8 cellular contexts compared by ENCODE assay signal in the genomic region with DNA sequence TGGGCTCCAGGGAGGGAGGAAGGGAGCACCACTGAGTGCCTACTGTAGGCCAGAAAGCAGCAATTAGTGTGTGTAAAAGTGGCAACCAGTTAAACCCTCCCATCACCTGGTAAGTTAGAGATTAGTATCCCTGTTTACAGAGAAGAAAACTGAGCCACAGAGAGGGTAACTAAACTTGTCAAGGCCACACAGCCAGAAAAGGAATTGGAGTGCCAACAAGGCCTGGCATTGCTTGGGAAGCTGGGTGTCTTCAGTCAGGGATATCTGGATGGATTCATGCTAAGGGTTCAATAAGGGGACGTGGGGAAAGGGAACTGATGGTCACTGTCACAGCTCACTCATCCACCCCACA. TPM values are rescaled to one million over a fixed set of nuclear protein-coding genes. Genes with fewer than 3 reads are reported as not detected.
DNase-seq lines count a peak whose midpoint lies in the region; ATAC-seq and TF ChIP-seq lines count a peak whose summit lies in the region.

No MANE protein-coding gene starts in this region.

- DNase-seq in AG10803 (ENCODE audit: low read depth) (no peak), MCF 10A (ENCODE audit: unreplicated experiment) (no peak), DMS53 treated with DMSO at 0.1 percent for 48 hours (lab: John Stamatoyannopoulos, UW; ENCODE audit: unreplicated experiment) (no peak), COR-L47 (lab: John Stamatoyannopoulos, UW) (no peak)
- DNase-seq in naive thymus-derived CD4-positive, alpha-beta T cell = no peak

- no peaks in the 10 kb centered on the region for H3K9me3 ChIP-seq in naive thymus-derived CD4-positive, alpha-beta T cell (ENCODE audit: control insufficient read depth in 2 of 3, low read length in 3 of 3)

- CTCF ChIA-PET in MCF 10A (lab: Yijun Ruan, JAX) = interaction anchor here (0.5 to 5.1 kb wide), 14 partner anchors 12 to 224 kb away, joined by 3 to 56 read pairs (median 8); no protein-coding TSS in a partner anchor
- CTCF ChIA-PET in naive thymus-derived CD4-positive, alpha-beta T cell (lab: Charles Lee) = interaction anchor here (1.5 to 6.4 kb wide), 4 partner anchors 10 to 124 kb away, joined by 4 to 70 read pairs (median 20); partner anchors contain the start of gene ADGRB2

- H3K27me3 Mint-ChIP-seq in IgD-negative memory B cell (peaks cover 2% of the 10 kb centered on the region), MCF 10A (ENCODE audit: insufficient read depth, unreplicated experiment) (no peaks in the 10 kb centered on the region)
- peaks cover 0 to 5% (median 0%) of the 10 kb centered on the region in 5 donors for H3K27me3 Mint-ChIP-seq in naive thymus-derived CD4-positive, alpha-beta T cell

- peak overlapping the region; percentile 92 to 99 (median 96) for H3K4me3 Mint-ChIP-seq in IgD-negative memory B cell
- peak overlapping the region; percentile 76 for H3K4me3 Mint-ChIP-seq in MCF 10A (ENCODE audit: unreplicated experiment)
- peak overlapping the region; percentile 81 to 93 (median 92) for H3K4me3 Mint-ChIP-seq in naive thymus-derived CD4-positive, alpha-beta T cell

- H3K9me3 Mint-ChIP-seq in IgD-negative memory B cell (no peaks in the 10 kb centered on the region), MCF 10A (ENCODE audit: unreplicated experiment) (no peaks in the 10 kb centered on the region)
- no peaks in the 10 kb centered on the region for H3K9me3 Mint-ChIP-seq in naive thymus-derived CD4-positive, alpha-beta T cell

- H3K27ac Mint-ChIP-seq in IgD-negative memory B cell (peak overlapping the region; percentile 98), MCF 10A (ENCODE audit: low read depth, unreplicated experiment) (peak overlapping the region; percentile 95)
- peak overlapping the region; percentile 86 to 94 (median 93) for H3K27ac Mint-ChIP-seq in naive thymus-derived CD4-positive, alpha-beta T cell

- no peak for ATAC-seq in naive thymus-derived CD4-positive, alpha-beta T cell
- ATAC-seq in HG03108 (IDR thresholded peaks at IDR 0.05; ENCODE audit: unreplicated experiment) = no peak
- no peak for ATAC-seq in HG03457 (IDR thresholded peaks at IDR 0.05; ENCODE audit: unreplicated experiment)

- peaks cover 3 to 5% of the 10 kb centered on the region in 2 donors for H3K4me1 ChIP-seq in naive thymus-derived CD4-positive, alpha-beta T cell (ENCODE audit: control insufficient read depth in 2 of 2, insufficient read depth in 2 of 2, low read length in 2 of 2)

- no peaks in the 10 kb centered on the region for H3K27me3 ChIP-seq in naive thymus-derived CD4-positive, alpha-beta T cell (ENCODE audit: control insufficient read depth in 2 of 2, insufficient read depth in 2 of 2, low read length in 2 of 2)

- TF ChIP-seq CTCF in AG10803 (conservative IDR thresholded peaks at IDR 0.05; ENCODE audit: low read length) (no peak), MCF 10A (IDR thresholded peaks at IDR 0.05; ENCODE audit: unreplicated experiment) (no peak)

- H3K36me3 Mint-ChIP-seq in IgD-negative memory B cell = peaks cover 2% of the 10 kb centered on the region
- peaks cover 6% of the 10 kb centered on the region for H3K36me3 Mint-ChIP-seq in MCF 10A (ENCODE audit: insufficient read depth, unreplicated experiment)
- H3K36me3 Mint-ChIP-seq in naive thymus-derived CD4-positive, alpha-beta T cell = no peaks in the 10 kb centered on the region

- intact Hi-C loops in MCF 10A (cut with micrococcal nuclease) = loop anchor here (2.0 kb wide), 4 partner anchors 25 to 393 kb away; no protein-coding TSS in a partner anchor
- intact Hi-C loops in naive thymus-derived CD4-positive, alpha-beta T cell (cut with micrococcal nuclease) = loop anchor here (1.0 to 5.0 kb wide), 4 partner anchors 143 to 630 kb away; partner anchors contain the start of genes KHDRBS1 (in 2 of the 2) and PEF1 (in 1 of the 2)

- peak overlapping the region; percentile 88 for H3K4me3 ChIP-seq in AG10803 (ENCODE audit: low read length)
- no peak overlapping the region for H3K4me3 ChIP-seq in naive thymus-derived CD4-positive, alpha-beta T cell (ENCODE audit: low read length)

- no TSS peak for BruUV-seq in MCF 10A (replicated peaks; lab: Mats Ljungman, UMichigan)

- H3K4me1 Mint-ChIP-seq in IgD-negative memory B cell = peaks cover 19 to 37% (median 25%) of the 10 kb centered on the region in 3 donors
- H3K4me1 Mint-ChIP-seq in MCF 10A (ENCODE audit: insufficient read depth, unreplicated experiment) = peaks cover 8% of the 10 kb centered on the region
- H3K4me1 Mint-ChIP-seq in naive thymus-derived CD4-positive, alpha-beta T cell = peaks cover 7 to 17% (median 9%) of the 10 kb centered on the region in 7 donors

- POLR2A ChIA-PET in MCF 10A (lab: Yijun Ruan, JAX) = interaction anchor here (0.7 to 3.8 kb wide), 11 partner anchors 21 to 393 kb away, joined by 3 to 44 read pairs (median 5); partner anchors contain the start of gene PEF1
- POLR2A ChIA-PET in naive thymus-derived CD4-positive, alpha-beta T cell (lab: Charles Lee) = interaction anchor here (1.0 to 2.3 kb wide), 4 partner anchors 23 to 176 kb away, joined by 3 to 6 read pairs (median 4); partner anchors contain the start of gene ADGRB2

- H3K27ac ChIP-seq in naive thymus-derived CD4-positive, alpha-beta T cell (ENCODE audit: low read depth, low read length) = peak overlapping the region; percentile 82

- H3K36me3 ChIP-seq in naive thymus-derived CD4-positive, alpha-beta T cell (ENCODE audit: control insufficient read depth in 2 of 3, insufficient read depth in 3 of 3, low read length in 3 of 3) = no peaks in the 10 kb centered on the region

RNA-seq across cellular contexts. Expression of gene ADGRB2, which starts 23.6 kb away (rescaled TPM):
- 0.97 TPM for polyA plus RNA-seq in IgD-negative memory B cell
- 1.5 and 1.7 TPM in 2 replicates for total RNA-seq in MCF 10A (2022)
- total RNA-seq in naive thymus-derived CD4-positive, alpha-beta T cell = 1 to 10 TPM in 1 of 5 experiments, under 1 TPM in 4; 0.11 to 4.3 (median 0.43) TPM
- polyA plus RNA-seq in naive thymus-derived CD4-positive, alpha-beta T cell = not detected

RNA-seq across cellular contexts. Expression of gene SPOCD1, which starts 28.1 kb away (rescaled TPM):
- not detected for polyA plus RNA-seq in IgD-negative memory B cell
- 0.47 and 0.59 TPM in 2 replicates for total RNA-seq in MCF 10A (2022)
- under 1 TPM in 2 of 5 experiments, not detected in 3; 0.21 to 0.38 TPM for total RNA-seq in naive thymus-derived CD4-positive, alpha-beta T cell
- not detected for polyA plus RNA-seq in naive thymus-derived CD4-positive, alpha-beta T cell
